8 cellular contexts compared by ENCODE assay signal in the genomic region with DNA sequence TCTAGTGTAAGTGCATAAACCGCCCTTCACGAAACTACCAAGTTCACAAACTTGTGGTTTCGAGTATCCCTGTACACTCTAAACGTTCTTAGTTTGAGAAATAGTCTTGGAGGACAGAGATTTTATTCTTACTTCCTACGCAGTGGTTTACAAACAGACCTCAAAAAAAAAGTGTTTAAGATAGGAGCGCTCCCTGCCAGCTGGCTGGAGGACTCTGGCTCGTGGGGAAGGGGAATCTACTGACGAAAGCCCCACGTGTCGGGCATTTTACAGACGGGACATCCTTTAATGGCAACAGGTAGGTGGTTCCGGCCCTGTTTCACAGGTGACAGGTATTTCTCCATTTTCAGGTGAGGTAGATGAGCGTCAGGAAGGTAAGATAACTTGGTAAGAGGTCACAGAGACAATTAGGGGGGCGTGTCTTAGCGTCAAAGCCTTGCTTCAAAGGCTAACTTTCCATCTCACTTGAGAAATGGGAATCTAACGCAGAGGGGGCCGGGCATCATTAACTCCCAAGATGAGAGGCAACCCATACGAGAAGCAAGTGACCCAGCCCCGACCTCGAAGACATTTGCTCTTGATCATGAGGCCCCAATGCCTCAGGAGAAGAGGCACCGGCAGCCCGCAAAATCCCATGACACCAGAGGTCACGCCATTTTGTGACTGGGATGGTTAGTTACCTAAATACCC. TPM values are rescaled to one million over a fixed set of nuclear protein-coding genes. Genes with fewer than 3 reads are reported as not detected.
DNase-seq lines count a peak whose midpoint lies in the region; ATAC-seq and TF ChIP-seq lines count a peak whose summit lies in the region.
"Not testable (repeated sequence)": the region's sequence is repeated elsewhere in the genome, so short reads cannot be mapped to it uniquely, and the experiment has no call there.

No MANE protein-coding gene starts in this region.

- peak overlapping the region; percentile 29 to 62 (median 50); a peak in 18 of 22 replicates for H3K4me2 ChIP-seq in BLaER1 treated with 17β-estradiol and CSF1 and Interleukin-3, amounts not matched to agents 10 nM and 100 nM

- H4K20me1 ChIP-seq in BLaER1 treated with 17β-estradiol and CSF1 and Interleukin-3, amounts not matched to agents 10 nM and 100 nM = not testable (repeated sequence)

- H3K36me3 Mint-ChIP-seq in activated T-cell treated with anti-CD3 and anti-CD28 coated beads, Interleukin-2, amount 50 U/mL, for 4 hours (ENCODE audit: insufficient read depth); central memory CD8-positive, alpha-beta T cell (ENCODE audit: insufficient read depth); natural killer cell: not testable (repeated sequence)

- H3K27me3 Mint-ChIP-seq in activated T-cell treated with anti-CD3 and anti-CD28 coated beads, Interleukin-2, amount 50 U/mL, for 4 hours (ENCODE audit: low read depth); central memory CD8-positive, alpha-beta T cell; natural killer cell (ENCODE audit: low read depth in 2 of 2): not testable (repeated sequence)

- H3K4me3 Mint-ChIP-seq in activated T-cell treated with anti-CD3 and anti-CD28 coated beads, Interleukin-2, amount 50 U/mL, for 4 hours = peak overlapping the region; percentile 87
- peak overlapping the region; percentile 69 for H3K4me3 Mint-ChIP-seq in central memory CD8-positive, alpha-beta T cell
- peak overlapping the region; percentile 84 for H3K4me3 Mint-ChIP-seq in natural killer cell

- peak overlapping the region in 5 of 11 experiments; percentile 27 to 46 (median 42); a peak in 8 of 22 replicates for H3K27ac ChIP-seq in BLaER1 treated with 17β-estradiol and CSF1 and Interleukin-3, amounts not matched to agents 10 nM and 100 nM
- not testable (repeated sequence) for H3K27ac ChIP-seq in HUES48 (ENCODE audit: low read depth, low read length); SK-N-MC; cardiac muscle cell

- ATAC-seq in activated T-cell treated with anti-CD3 and anti-CD28 coated beads, Interleukin-2, amount 50 U/mL, for 4 hours; central memory CD8-positive, alpha-beta T cell (replicated peaks; ENCODE audit: extremely low read depth, poor library complexity, severe bottlenecking); natural killer cell: not testable (repeated sequence)

- not testable (repeated sequence) for H3K4me1 Mint-ChIP-seq in activated T-cell treated with anti-CD3 and anti-CD28 coated beads, Interleukin-2, amount 50 U/mL, for 4 hours (ENCODE audit: low read depth); central memory CD8-positive, alpha-beta T cell; natural killer cell

- peaks cover 0 to 13% (median 3%) of the 10 kb centered on the region in 11 experiments; a peak in 7 of 22 replicates for H3K36me3 ChIP-seq in BLaER1 treated with 17β-estradiol and CSF1 and Interleukin-3, amounts not matched to agents 10 nM and 100 nM
- not testable (repeated sequence) for H3K36me3 ChIP-seq in HUES48 (ENCODE audit: control insufficient read depth, insufficient read depth, low read length); SK-N-MC (ENCODE audit: insufficient read depth, low read length); cardiac muscle cell

- not testable (repeated sequence) for H3K4me1 ChIP-seq in BLaER1 treated with 17β-estradiol and CSF1 and Interleukin-3, amounts not matched to agents 10 nM and 100 nM; HUES48 (ENCODE audit: control insufficient read depth, insufficient read depth, low read length); cardiac muscle cell (ENCODE audit: low read depth)

- H3K9me3 ChIP-seq in BLaER1 treated with 17β-estradiol and CSF1 and Interleukin-3, amounts not matched to agents 10 nM and 100 nM (replicated peaks in 1 of 11); HUES48 (ENCODE audit: control insufficient read depth, insufficient read depth, low read length); SK-N-MC (ENCODE audit: low read depth, low read length); cardiac muscle cell (ENCODE audit: low read depth): not testable (repeated sequence)

- TF ChIP-seq CTCF in cardiac muscle cell (IDR thresholded peaks at IDR 0.05; ENCODE audit: low read depth, low read length); natural killer cell (IDR thresholded peaks at IDR 0.05): not testable (repeated sequence)

- not testable (repeated sequence) for DNase-seq in SK-N-MC (ENCODE audit: low read depth, low spot score); central memory CD8-positive, alpha-beta T cell (ENCODE audit: low spot score in 2 of 2); cardiac muscle cell (ENCODE audit: low read depth in 1 of 2, low spot score in 1 of 2); natural killer cell
- peak; percentile 4 for DNase-seq in activated T-cell treated with anti-CD3 and anti-CD28 coated beads, Interleukin-2, amount 50 U/mL, for 4 hours
- DNase-seq in stimulated activated naive CD4-positive, alpha-beta T cell treated with Interleukin-2 at 50 U/mL for 16 hours (lab: John Stamatoyannopoulos, UW) = peak; percentile 1

- not testable (repeated sequence) for H3K9me3 Mint-ChIP-seq in activated T-cell treated with anti-CD3 and anti-CD28 coated beads, Interleukin-2, amount 50 U/mL, for 4 hours; central memory CD8-positive, alpha-beta T cell; natural killer cell

- H3K27me3 ChIP-seq in BLaER1 treated with 17β-estradiol and CSF1 and Interleukin-3, amounts not matched to agents 10 nM and 100 nM; HUES48 (ENCODE audit: control insufficient read depth, insufficient read depth, low read length); cardiac muscle cell: not testable (repeated sequence)

- H3K9ac ChIP-seq in BLaER1 treated with 17β-estradiol and CSF1 and Interleukin-3, amounts not matched to agents 10 nM and 100 nM = peak overlapping the region in 10 of 11 experiments; percentile 45 to 64 (median 60); a peak in 13 of 22 replicates
- H3K9ac ChIP-seq in HUES48 (ENCODE audit: low read depth, low read length); SK-N-MC (ENCODE audit: insufficient read length): not testable (repeated sequence)

- intact Hi-C loops in natural killer cell (cut with micrococcal nuclease) = not testable (repeated sequence)

- H3K27ac Mint-ChIP-seq in central memory CD8-positive, alpha-beta T cell (ENCODE audit: low read depth) = peak overlapping the region; percentile 75
- peak overlapping the region; percentile 81 to 83 for H3K27ac Mint-ChIP-seq in natural killer cell

- peak overlapping the region; percentile 35 to 67 (median 58) for H3K4me3 ChIP-seq in BLaER1 treated with 17β-estradiol and CSF1 and Interleukin-3, amounts not matched to agents 10 nM and 100 nM
- H3K4me3 ChIP-seq in HUES48 (ENCODE audit: low read depth, low read length) (peak overlapping the region; percentile 51), SK-N-MC (peak overlapping the region; percentile 58), cardiac muscle cell (peak overlapping the region; percentile 20)

RNA-seq across cellular contexts. Expression of gene ZNG1A, which starts 0.6 kb away (rescaled TPM):
- total RNA-seq in activated T-cell treated with anti-CD3 and anti-CD28 coated beads, Interleukin-2, amount 50 U/mL, for 4 hours = 10 to 100 TPM; 44.5 to 60.1 (median 45.0) TPM
- 37.1 and 43.4 TPM in 2 replicates for total RNA-seq in cardiac muscle cell
- polyA plus RNA-seq in cardiac muscle cell = 69.0 and 87.9 TPM in 2 replicates
- 10 to 100 TPM; 10.3 to 13.6 (median 12.1) TPM for total RNA-seq in natural killer cell

RNA-seq across cellular contexts. Expression of gene DOCK8, which starts 36.4 kb away (rescaled TPM):
- 10 to 100 TPM; 80.6 to 83.4 (median 80.8) TPM for total RNA-seq in activated T-cell treated with anti-CD3 and anti-CD28 coated beads, Interleukin-2, amount 50 U/mL, for 4 hours
- total RNA-seq in cardiac muscle cell = 0.04 TPM in 1 of 2 replicates, not detected in the other
- 0.11 and 2.0 TPM in 2 replicates for polyA plus RNA-seq in cardiac muscle cell
- total RNA-seq in natural killer cell = 100 to 1,000 TPM; 156 to 211 (median 207) TPM

Comparison
In these comparisons a context has a peak if more than half of its experiments do, and no peak if none do; other contexts are left out.
1. RNA of gene DOCK8, which starts 36.4 kb away (total RNA-seq): 156 to 211 TPM in natural killer cell and 80.6 to 83.4 TPM in activated T-cell treated with anti-CD3 and anti-CD28 coated beads, Interleukin-2, amount 50 U/mL, for 4 hours; 0.04 TPM in cardiac muscle cell; every median in the first group is over 10 times any median in the second.
2. Peak in every context shown above with its lines, with median percentiles within 50 percentile points of each other: H3K4me3 ChIP-seq and H3K4me3 Mint-ChIP-seq.